In genomic region chr2:237603718-237604362, GRCh38 we compare ENCODE assay signal across 1 cellular context.
TF ChIP-seq lines count a peak whose summit lies in the region.

No MANE protein-coding gene starts in this region.

TF ChIP-seq in WTC11, 78 proteins besides CTCF, POLR2A, EP300 and RAD21 (continued from another document):
- TF ChIP-seq ZMAT4 (CRISPR knock-in tag; IDR thresholded peaks at IDR 0.05) (no peak), ZNF512 (CRISPR knock-in tag; IDR thresholded peaks at IDR 0.05; ENCODE audit: borderline replicate concordance) (no peak), SMAD3 (CRISPR knock-in tag; IDR thresholded peaks at IDR 0.05; ENCODE audit: borderline replicate concordance) (no peak), RORB (CRISPR knock-in tag; IDR thresholded peaks at IDR 0.05) (no peak), JAZF1 (CRISPR knock-in tag; IDR thresholded peaks at IDR 0.05) (no peak), E2F5 (CRISPR knock-in tag; IDR thresholded peaks at IDR 0.05) (no peak), ZNF121 (CRISPR knock-in tag; IDR thresholded peaks at IDR 0.05) (peak; percentile 84), ARID4B (CRISPR knock-in tag; IDR thresholded peaks at IDR 0.05; ENCODE audit: borderline replicate concordance) (no peak), JUN (CRISPR knock-in tag; IDR thresholded peaks at IDR 0.05) (no peak)
